35 cellular contexts compared by ENCODE assay signal in the genomic region with DNA sequence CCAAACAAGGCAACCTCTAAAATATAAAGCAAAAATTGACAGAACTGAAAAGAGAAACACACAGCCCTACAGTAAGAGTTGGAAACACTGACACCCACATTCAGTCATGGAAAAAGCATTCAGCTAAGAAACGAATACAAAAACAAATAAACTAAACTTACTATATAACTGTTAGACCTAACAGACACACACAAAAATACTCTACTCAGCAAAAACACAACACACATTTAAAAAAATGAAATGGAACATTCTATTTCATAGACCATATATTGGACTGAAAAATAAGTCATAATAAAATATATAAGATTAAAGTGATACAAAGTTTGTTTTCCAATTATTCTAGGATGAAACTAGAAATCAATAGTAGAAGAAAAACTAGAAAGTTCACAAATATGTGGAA.
"Had no signal": no experiment of that assay in that cellular context is flagged by ENCODE, and none has a peak within 500 bp of the region (broad histone marks: within the 10 kb centered on the region; RNA-seq: fewer than 3 reads in every experiment).

No MANE protein-coding gene starts in this region.

- H3K27ac Mint-ChIP-seq: activated CD4-positive, alpha-beta memory T cell treated with anti-CD3 and anti-CD28 coated beads, Interleukin-2, amount 10 ng/mL, durations not matched to agents 7 days and 5 days; activated CD8-positive, alpha-beta memory T cell treated with anti-CD3 and anti-CD28 coated beads, Interleukin-2, amount 10 ng/mL, durations not matched to agents 7 days and 5 days; activated naive CD4-positive, alpha-beta T cell treated with anti-CD3 and anti-CD28 coated beads, Interleukin-2, amount 10 ng/mL, durations not matched to agents 7 days and 5 days; activated naive CD8-positive, alpha-beta T cell; activated naive CD8-positive, alpha-beta T cell treated with anti-CD3 and anti-CD28 coated beads, Interleukin-2, amount 50 U/mL, for 24 hours had no signal

- H3K9me3 ChIP-seq: Peyer's patch had no signal

- H3K27ac ChIP-seq: brain microvascular endothelial cell, Peyer's patch, RWPE1, WERI-Rb-1 had no signal

- DNase-seq: activated CD4-positive, alpha-beta memory T cell treated with anti-CD3 and anti-CD28 coated beads, Interleukin-2, amount 10 ng/mL, durations not matched to agents 7 days and 5 days; activated CD4-positive, alpha-beta T cell treated with anti-CD3 and anti-CD28 coated beads for 1 hour; activated CD4-positive, alpha-beta T cell treated with anti-CD3 and anti-CD28 coated beads for 48 hours; activated CD4-positive, CD25-positive, alpha-beta regulatory T cell; activated CD8-positive, alpha-beta memory T cell treated with anti-CD3 and anti-CD28 coated beads for 24 hours; activated CD8-positive, alpha-beta memory T cell treated with anti-CD3 and anti-CD28 coated beads, Interleukin-2, amount 10 ng/mL, durations not matched to agents 7 days and 5 days; activated CD8-positive, alpha-beta memory T cell treated with anti-CD3 and anti-CD28 coated beads, Interleukin-2, amount 50 U/mL, for 48 hours; activated effector memory CD4-positive, alpha-beta T cell treated with Interleukin-2 at 50 U/mL for 16 hours; activated naive CD4-positive, alpha-beta T cell treated with anti-CD3 and anti-CD28 coated beads, Interleukin-2, amount 10 ng/mL, durations not matched to agents 7 days and 5 days; activated naive CD8-positive, alpha-beta T cell treated with anti-CD3 and anti-CD28 coated beads, Interleukin-2, amount 50 U/mL, for 24 hours; activated T-cell treated with anti-CD3 and anti-CD28 coated beads, Interleukin-2, amount 50 U/mL, for 48 hours; aorta; brain microvascular endothelial cell; central memory CD4-positive, alpha-beta T cell; Karpas-422; NCI-H1105; NCI-H1436; NCI-H1694; NCI-H1930; NCI-H2081 treated with DMSO at 0.1 percent for 48 hours; NCI-H510A; NCI-H526; NCI-H748 treated with DMSO at 0.1 percent for 48 hours; NK-92 treated with Interleukin-12 subunit alpha and Interleukin-12 subunit beta, amount 100 ng/mL, for 24 hours; PC-3; Peyer's patch; SIG-M5; T-helper 1 cell; T-helper 2 cell; T-helper 9 cell; WERI-Rb-1 had no signal

- H3K27me3 Mint-ChIP-seq: activated CD4-positive, alpha-beta memory T cell treated with anti-CD3 and anti-CD28 coated beads, Interleukin-2, amount 10 ng/mL, durations not matched to agents 7 days and 5 days; activated CD8-positive, alpha-beta memory T cell treated with anti-CD3 and anti-CD28 coated beads, Interleukin-2, amount 10 ng/mL, durations not matched to agents 7 days and 5 days; activated naive CD4-positive, alpha-beta T cell treated with anti-CD3 and anti-CD28 coated beads, Interleukin-2, amount 10 ng/mL, durations not matched to agents 7 days and 5 days; activated naive CD8-positive, alpha-beta T cell; activated naive CD8-positive, alpha-beta T cell treated with anti-CD3 and anti-CD28 coated beads, Interleukin-2, amount 50 U/mL, for 24 hours had no signal

- H3K4me1 Mint-ChIP-seq: activated CD4-positive, alpha-beta memory T cell treated with anti-CD3 and anti-CD28 coated beads, Interleukin-2, amount 10 ng/mL, durations not matched to agents 7 days and 5 days; activated CD8-positive, alpha-beta memory T cell treated with anti-CD3 and anti-CD28 coated beads, Interleukin-2, amount 10 ng/mL, durations not matched to agents 7 days and 5 days; activated naive CD4-positive, alpha-beta T cell treated with anti-CD3 and anti-CD28 coated beads, Interleukin-2, amount 10 ng/mL, durations not matched to agents 7 days and 5 days; activated naive CD8-positive, alpha-beta T cell treated with anti-CD3 and anti-CD28 coated beads, Interleukin-2, amount 50 U/mL, for 24 hours had no signal

- H3K4me1 ChIP-seq: Peyer's patch had no signal

- H3K36me3 ChIP-seq: brain microvascular endothelial cell, Peyer's patch, WERI-Rb-1 had no signal

- H3K36me3 Mint-ChIP-seq: activated CD8-positive, alpha-beta memory T cell treated with anti-CD3 and anti-CD28 coated beads, Interleukin-2, amount 10 ng/mL, durations not matched to agents 7 days and 5 days; activated naive CD4-positive, alpha-beta T cell treated with anti-CD3 and anti-CD28 coated beads, Interleukin-2, amount 10 ng/mL, durations not matched to agents 7 days and 5 days; activated naive CD8-positive, alpha-beta T cell had no signal

- H3K4me3 ChIP-seq: Peyer's patch had no signal

- H3K27me3 ChIP-seq: brain microvascular endothelial cell, Peyer's patch had no signal

- H3K9me3 Mint-ChIP-seq: activated CD4-positive, alpha-beta memory T cell treated with anti-CD3 and anti-CD28 coated beads, Interleukin-2, amount 10 ng/mL, durations not matched to agents 7 days and 5 days; activated naive CD4-positive, alpha-beta T cell treated with anti-CD3 and anti-CD28 coated beads, Interleukin-2, amount 10 ng/mL, durations not matched to agents 7 days and 5 days; activated naive CD8-positive, alpha-beta T cell treated with anti-CD3 and anti-CD28 coated beads, Interleukin-2, amount 50 U/mL, for 24 hours had no signal

- H3K4me3 Mint-ChIP-seq: activated CD4-positive, alpha-beta memory T cell treated with anti-CD3 and anti-CD28 coated beads, Interleukin-2, amount 10 ng/mL, durations not matched to agents 7 days and 5 days; activated CD8-positive, alpha-beta memory T cell treated with anti-CD3 and anti-CD28 coated beads, Interleukin-2, amount 10 ng/mL, durations not matched to agents 7 days and 5 days; activated naive CD4-positive, alpha-beta T cell treated with anti-CD3 and anti-CD28 coated beads, Interleukin-2, amount 10 ng/mL, durations not matched to agents 7 days and 5 days; activated naive CD8-positive, alpha-beta T cell; activated naive CD8-positive, alpha-beta T cell treated with anti-CD3 and anti-CD28 coated beads, Interleukin-2, amount 50 U/mL, for 24 hours had no signal

- ATAC-seq: activated CD8-positive, alpha-beta memory T cell treated with anti-CD3 and anti-CD28 coated beads, Interleukin-2, amount 10 ng/mL, durations not matched to agents 7 days and 5 days; activated naive CD8-positive, alpha-beta T cell treated with anti-CD3 and anti-CD28 coated beads, Interleukin-2, amount 50 U/mL, for 24 hours; PC-3; Right ventricle myocardium inferior; SK-N-SH treated with all-trans-retinoic acid at 6 μM for 48 hours had no signal
